In the genomic region with DNA sequence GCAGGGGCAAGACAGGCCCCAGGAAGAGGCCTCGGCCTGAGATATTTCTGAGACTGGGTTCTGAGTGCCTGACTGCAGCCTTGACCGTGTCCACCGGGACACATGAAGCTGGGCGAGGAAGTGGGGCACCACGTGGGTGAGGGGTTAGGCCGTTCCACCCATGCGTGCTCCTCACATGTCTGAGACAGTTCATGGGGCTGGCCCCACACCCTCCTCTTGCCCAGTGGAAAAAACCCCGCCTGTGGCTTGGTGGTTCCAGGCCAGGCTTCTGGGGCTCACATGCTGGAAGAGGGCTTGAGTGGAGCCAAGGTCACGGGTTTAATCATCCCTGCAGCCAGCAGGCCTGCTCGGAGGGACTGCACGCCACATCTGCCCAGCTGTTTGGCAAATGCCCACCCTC, we compare ENCODE assay signal across 24 cellular contexts. TPM values are rescaled to one million over a fixed set of nuclear protein-coding genes. Genes with fewer than 3 reads are reported as not detected.
"Had no signal": no experiment of that assay in that cellular context is flagged by ENCODE, and none has a peak within 500 bp of the region (broad histone marks: within the 10 kb centered on the region; RNA-seq: fewer than 3 reads in every experiment).

No MANE protein-coding gene starts in this region.

- H3K4me1 Mint-ChIP-seq: activated naive CD4-positive, alpha-beta T cell treated with anti-CD3 and anti-CD28 coated beads, Interleukin-2, amount 50 U/mL, for 24 hours; central memory CD8-positive, alpha-beta T cell; naive thymus-derived CD4-positive, alpha-beta T cell; neural crest cell had no signal

- H3K27me3 ChIP-seq: adrenal gland, colonic mucosa, stomach, suprapubic skin, transverse colon had no signal

- ATAC-seq: left lung; naive thymus-derived CD4-positive, alpha-beta T cell had no signal

- H3K4me3 ChIP-seq: adrenal gland, colonic mucosa, dorsolateral prefrontal cortex, left lung, stomach, suprapubic skin, transverse colon had no signal

- H3K36me3 Mint-ChIP-seq: activated naive CD4-positive, alpha-beta T cell treated with anti-CD3 and anti-CD28 coated beads, Interleukin-2, amount 50 U/mL, for 24 hours; naive thymus-derived CD4-positive, alpha-beta T cell had no signal

- DNase-seq: activated CD4-positive, alpha-beta T cell treated with anti-CD3 and anti-CD28 coated beads, Interleukin-2, amount 50 U/mL, for 1 hour; activated CD4-positive, CD25-positive, alpha-beta regulatory T cell treated with anti-CD3 and anti-CD28 coated beads, Interleukin-2, amount 50 U/mL, for 72 hours; activated gamma-delta T cell treated with Interleukin-2 at 50 U/mL for 16 hours; activated T-cell treated with anti-CD3 and anti-CD28 coated beads, Interleukin-2, amount 50 U/mL, for 1 hour; adrenal gland; colonic mucosa; dorsolateral prefrontal cortex; endodermal cell; left lung; naive thymus-derived CD4-positive, alpha-beta T cell; stimulated activated CD4-positive, alpha-beta T cell treated with anti-CD3 and anti-CD28 coated beads, Interleukin-1b, Interleukin-23, amount 100 ng/mL, for 48 hours; stomach; T-helper 1 cell; transverse colon; WERI-Rb-1 had no signal

- H3K9me3 ChIP-seq: adrenal gland, colonic mucosa, left lung, stomach, suprapubic skin, transverse colon had no signal

- H3K4me1 ChIP-seq: colonic mucosa, left lung, transverse colon had no signal

- H3K9me3 Mint-ChIP-seq: activated naive CD4-positive, alpha-beta T cell treated with anti-CD3 and anti-CD28 coated beads, Interleukin-2, amount 50 U/mL, for 24 hours; central memory CD8-positive, alpha-beta T cell; endodermal cell; neural crest cell had no signal

- H3K36me3 ChIP-seq: adrenal gland, colonic mucosa, left lung, stomach, suprapubic skin, transverse colon, WERI-Rb-1 had no signal

- H3K27ac Mint-ChIP-seq: activated naive CD4-positive, alpha-beta T cell treated with anti-CD3 and anti-CD28 coated beads, Interleukin-2, amount 50 U/mL, for 24 hours; endodermal cell; naive thymus-derived CD4-positive, alpha-beta T cell; progenitor cell of endocrine pancreas had no signal

- H3K4me3 Mint-ChIP-seq: activated naive CD4-positive, alpha-beta T cell treated with anti-CD3 and anti-CD28 coated beads, Interleukin-2, amount 50 U/mL, for 24 hours; central memory CD8-positive, alpha-beta T cell; endodermal cell; naive thymus-derived CD4-positive, alpha-beta T cell; neural crest cell had no signal

- FAIRE-seq: astrocyte, TTC549 had no signal

- H3K27ac ChIP-seq: adrenal gland, colonic mucosa, dorsolateral prefrontal cortex, left lung, suprapubic skin, WERI-Rb-1 had no signal

RNA-seq across cellular contexts. Expression of gene HMCN2, which starts 11.4 kb away (rescaled TPM):
- total RNA-seq: fibroblast of villous mesenchyme; kidney epithelial cell; naive thymus-derived CD4-positive, alpha-beta T cell; neural crest cell had no signal
- polyA plus RNA-seq: naive thymus-derived CD4-positive, alpha-beta T cell had no signal
